11 cellular contexts compared by ENCODE assay signal in the genomic region with DNA sequence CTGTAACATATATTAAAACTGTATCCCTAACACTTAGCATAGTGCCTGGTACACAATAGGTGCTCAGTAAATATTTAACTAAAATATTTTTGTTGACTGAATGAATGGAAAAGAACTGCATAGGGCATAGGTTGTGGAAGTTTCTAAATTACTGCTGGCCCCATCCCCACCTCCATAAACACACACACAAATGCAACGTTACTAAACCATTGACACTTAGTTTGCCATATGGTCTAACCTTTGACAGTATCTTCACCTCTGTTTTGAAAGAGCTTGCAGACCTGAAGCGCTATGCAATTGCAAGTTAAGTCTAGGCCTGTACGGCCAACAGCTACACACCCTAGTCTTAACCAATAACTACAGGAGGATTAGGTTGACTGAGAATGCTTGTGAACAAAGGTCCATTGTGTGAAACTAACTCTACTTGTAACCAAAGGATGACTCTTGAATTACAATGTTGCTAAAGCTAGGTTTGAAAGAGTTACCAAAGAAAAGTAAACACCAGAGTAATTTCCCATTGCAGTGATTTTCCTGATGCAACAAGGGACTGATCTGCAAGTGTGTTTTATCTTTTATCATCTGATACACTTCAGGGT. TPM values are rescaled to one million over a fixed set of nuclear protein-coding genes. Genes with fewer than 3 reads are reported as not detected.
DNase-seq lines count a peak whose midpoint lies in the region; ATAC-seq, FAIRE-seq and TF ChIP-seq lines count a peak whose summit lies in the region.
"Had no signal": no experiment of that assay in that cellular context is flagged by ENCODE, and none has a peak within 500 bp of the region (broad histone marks: within the 10 kb centered on the region; RNA-seq: fewer than 3 reads in every experiment).

No MANE protein-coding gene starts in this region.

- H3K9ac ChIP-seq in ES-I3 (ENCODE audit: low read depth, low read length) (0 out of 2 replicates have a peak overlapping the region, but pooled peaks have one; percentile 71), NT2/D1 (ENCODE audit: insufficient read length, low read depth) (no peak overlapping the region), endodermal cell (ENCODE audit: extremely low read depth, low read length, poor library complexity, severe bottlenecking) (no peak overlapping the region)

- ATAC-seq in pancreas (peak in 3 of 4 donors; percentile 21 to 37 (median 29)), GM18498 (IDR thresholded peaks at IDR 0.05; ENCODE audit: unreplicated experiment) (no peak)

- intact Hi-C loops in pancreas (cut with DNase I): no loop called here

- no peak for TF ChIP-seq CTCF in endodermal cell (conservative IDR thresholded peaks at IDR 0.05)
- no peak for TF ChIP-seq CTCF in pancreas (IDR thresholded peaks at IDR 0.05)
- TF ChIP-seq CTCF in right atrium auricular region (IDR thresholded peaks at IDR 0.05): no peak

- peak overlapping the region; percentile 61 for H3K4me3 Mint-ChIP-seq in endodermal cell

- H3K9me3 ChIP-seq in ES-I3 (ENCODE audit: control insufficient read depth, insufficient read depth, low read length) (no peaks in the 10 kb centered on the region), NT2/D1 (ENCODE audit: insufficient read depth, low read length) (no peaks in the 10 kb centered on the region), endodermal cell (ENCODE audit: control insufficient read depth, low read length) (no peaks in the 10 kb centered on the region), pancreas (no peaks in the 10 kb centered on the region), right atrium auricular region (no peaks in the 10 kb centered on the region)
- H3K9me3 ChIP-seq: tibial artery had no signal

- no peak for FAIRE-seq in pancreas (lab: Jason Lieb, UNC)
- FAIRE-seq: GM18507 had no signal

- H3K36me3 ChIP-seq in ES-I3 (ENCODE audit: insufficient read depth, low read length) (no peaks in the 10 kb centered on the region), NT2/D1 (ENCODE audit: insufficient read depth, insufficient read length, low read length) (no peaks in the 10 kb centered on the region), endodermal cell (ENCODE audit: control insufficient read depth, insufficient read depth, low read length) (no peaks in the 10 kb centered on the region), pancreas (no peaks in the 10 kb centered on the region), right atrium auricular region (no peaks in the 10 kb centered on the region)
- H3K36me3 ChIP-seq: tibial artery had no signal

- H3K4me3 ChIP-seq in NT2/D1 (ENCODE audit: insufficient read length, low read depth) (peak overlapping the region; percentile 79), endodermal cell (ENCODE audit: low read length) (peak overlapping the region; percentile 85), pancreas (no peak overlapping the region), right atrium auricular region (peak overlapping the region in 1 of 2 donors; percentile 70)

- peaks cover 36% of the 10 kb centered on the region for H3K27me3 Mint-ChIP-seq in endodermal cell (ENCODE audit: insufficient read depth)

- no peak overlapping the region for H3K27ac ChIP-seq in endodermal cell (ENCODE audit: low read depth, low read length)
- peak overlapping the region in 3 of 4 donors; percentile 56 to 81 (median 78) for H3K27ac ChIP-seq in pancreas
- no peak overlapping the region for H3K27ac ChIP-seq in right atrium auricular region

- peaks cover 7% of the 10 kb centered on the region for H3K36me3 Mint-ChIP-seq in endodermal cell (ENCODE audit: low read depth)

- in situ Hi-C loops in G401 (cut with HindIII; ENCODE audit: low sequenced_read_pairs): no loop called here

- H3K9me3 Mint-ChIP-seq in endodermal cell: peaks cover 10% of the 10 kb centered on the region

- H3K4me1 Mint-ChIP-seq in endodermal cell: peaks cover 9% of the 10 kb centered on the region

- DNase-seq in NT2/D1 (ENCODE audit: low read depth, low spot score): no peak
- peak; percentile 29 for DNase-seq in endodermal cell
- no peak for DNase-seq in pancreas
- DNase-seq in G401 (ENCODE audit: low spot score): no peak
- DNase-seq in medulla oblongata (ENCODE audit: extremely low spot score): no peak
- DNase-seq in right atrium auricular region (ENCODE audit: low spot score): no peak
- DNase-seq: SIG-M5 had no signal

- H3K27me3 ChIP-seq in NT2/D1 (ENCODE audit: insufficient read depth, insufficient read length) (peaks cover 27% of the 10 kb centered on the region), endodermal cell (ENCODE audit: control insufficient read depth, insufficient read depth, low read length, poor library complexity, severe bottlenecking) (peaks cover 12% of the 10 kb centered on the region), pancreas (no peaks in the 10 kb centered on the region), right atrium auricular region (no peaks in the 10 kb centered on the region)
- H3K27me3 ChIP-seq: tibial artery had no signal

- H3K27ac Mint-ChIP-seq in endodermal cell: no peak overlapping the region

- H3K4me1 ChIP-seq in ES-I3 (ENCODE audit: insufficient read depth, low read length) (peaks cover 12% of the 10 kb centered on the region), NT2/D1 (ENCODE audit: insufficient read depth, insufficient read length) (no peaks in the 10 kb centered on the region), endodermal cell (ENCODE audit: control insufficient read depth, insufficient read depth, low read length) (no peaks in the 10 kb centered on the region), pancreas (peaks cover 0 to 9% (median 0%) of the 10 kb centered on the region in 3 donors), right atrium auricular region (peaks cover 0 to 12% of the 10 kb centered on the region in 2 donors)

- WGBS in endodermal cell (ENCODE audit: insufficient coverage in 1 of 2, insufficient read length in 1 of 2), 2 experiments: 93% methylated on average over 3 of the region's 3 CpGs; no CpG with 5 or more reads in 1 of the 2 experiments
- 51 to 65% methylated on average over 3 of the region's 3 CpGs for WGBS in pancreas, 2 donors

RNA-seq across cellular contexts. Expression of gene MANSC1, which starts 0.9 kb away (rescaled TPM):
- 10 to 100 TPM in 1 of 2 donors, 1 to 10 TPM in 1; 6.6 to 12.1 TPM for total RNA-seq in endodermal cell
- 6.7 TPM for polyA plus RNA-seq in endodermal cell (2013, experiment 1 of 2)
- 4.9 TPM for polyA plus RNA-seq in endodermal cell (2013, experiment 2 of 2)
- 10 to 100 TPM; 15.7 to 21.6 (median 18.0) TPM for total RNA-seq in pancreas
- polyA plus RNA-seq in pancreas: 10 to 100 TPM in 1 of 2 donors, 1 to 10 TPM in 1; 7.0 to 13.7 TPM
- 1.6 and 1.7 TPM in 2 replicates for total RNA-seq in G401 (2014; rRNA removed; shearing (Covaris generic))
- 10 to 100 TPM; 16.5 to 28.0 TPM for total RNA-seq in right atrium auricular region

RNA-seq across cellular contexts. Expression of gene BORCS5, which starts 5.9 kb away (rescaled TPM):
- total RNA-seq in endodermal cell (10 to 100 TPM; 15.2 to 26.1 TPM), pancreas (10 to 100 TPM in 2 of 6 donors, 1 to 10 TPM in 4; 7.4 to 10.9 (median 9.1) TPM), right atrium auricular region (1 to 10 TPM; 6.2 to 8.0 TPM)
- polyA plus RNA-seq in endodermal cell (2013, experiment 1 of 2): 14.4 TPM
- polyA plus RNA-seq in endodermal cell (2013, experiment 2 of 2): 14.7 TPM
- polyA plus RNA-seq in pancreas: 1 to 10 TPM; 3.7 to 5.6 TPM
- 5.1 and 17.8 TPM in 2 replicates for total RNA-seq in G401 (2014; rRNA removed; shearing (Covaris generic))

Comparison
In these comparisons a context has a peak if more than half of its experiments do, and no peak if none do; other contexts are left out.
1. H3K4me3 ChIP-seq: peak in NT2/D1 (single experiment) and endodermal cell (single experiment); none in pancreas (0 of 4).
2. H3K27ac ChIP-seq: peak in pancreas (3 of 4); none in endodermal cell (single experiment) and right atrium auricular region (0 of 2).